Comparison of ENCODE assay signal across 1 cellular context in genomic region chr2:240687741-240688562, GRCh38.
TF ChIP-seq lines count a peak whose summit lies in the region.

No MANE protein-coding gene starts in this region.

TF ChIP-seq in H1, 55 proteins besides CTCF, POLR2A, EP300 and RAD21:
- TF ChIP-seq RFX5 (IDR thresholded peaks at IDR 0.05; ENCODE audit: borderline replicate concordance, low read depth, low read length) (no peak), SIRT6 (IDR thresholded peaks at IDR 0.05; ENCODE audit: low read length) (no peak), PHF8 (conservative IDR thresholded peaks at IDR 0.05; ENCODE audit: low read depth, low read length) (no peak), FOSL1 (IDR thresholded peaks at IDR 0.05; ENCODE audit: insufficient read depth, low read depth, low read length) (no peak), BRCA1 (IDR thresholded peaks at IDR 0.05; ENCODE audit: low read depth, low read length) (no peak), HDAC2 (IDR thresholded peaks at IDR 0.05; ENCODE audit: borderline replicate concordance in 1 of 2, low read depth in 2 of 2, low read length in 2 of 2) (no peak), CBX5 (IDR thresholded peaks at IDR 0.05; ENCODE audit: low read depth, low read length) (no peak)
- TF ChIP-seq, protein P1, sequence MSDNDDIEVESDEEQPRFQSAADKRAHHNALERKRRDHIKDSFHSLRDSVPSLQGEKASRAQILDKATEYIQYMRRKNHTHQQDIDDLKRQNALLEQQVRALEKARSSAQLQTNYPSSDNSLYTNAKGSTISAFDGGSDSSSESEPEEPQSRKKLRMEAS (IDR thresholded peaks at IDR 0.05), result no peak
